In genomic region chr10:110184363-110184762, GRCh38 we compare ENCODE assay signal across 2 cellular contexts.
TF ChIP-seq lines count a peak whose summit lies in the region.

No MANE protein-coding gene starts in this region.

TF ChIP-seq in HepG2, 621 proteins besides CTCF, POLR2A, EP300 and RAD21:
- TF ChIP-seq SALL1 (CRISPR knock-in tag; IDR thresholded peaks at IDR 0.05) = no peak
- peak; percentile 97 for TF ChIP-seq MNT (IDR thresholded peaks at IDR 0.05)

TF ChIP-seq in K562, 482 proteins besides CTCF, POLR2A, EP300 and RAD21:
- TF ChIP-seq GTF3C2 (IDR thresholded peaks at IDR 0.05; ENCODE audit: borderline replicate concordance, extremely low read depth, insufficient read length) = no peak
- TF ChIP-seq TSC22D4 (tag; IDR thresholded peaks at IDR 0.05) = no peak
- TF ChIP-seq HINFP (tag; conservative IDR thresholded peaks at IDR 0.05; ENCODE audit: low read depth) = no peak
- no peak for TF ChIP-seq KLF6 (CRISPR knock-in tag; IDR thresholded peaks at IDR 0.05; ENCODE audit: borderline replicate concordance)
- TF ChIP-seq HMG20A (CRISPR knock-in tag; conservative IDR thresholded peaks at IDR 0.05) = no peak
- no peak for TF ChIP-seq SP1 (CRISPR knock-in tag; IDR thresholded peaks at IDR 0.05)
- no peak for TF ChIP-seq PML (IDR thresholded peaks at IDR 0.05; ENCODE audit: low read length)
- no peak for TF ChIP-seq USF2 (CRISPR knock-in tag; IDR thresholded peaks at IDR 0.05)
- TF ChIP-seq HMGXB4 (CRISPR knock-in tag; IDR thresholded peaks at IDR 0.05) = no peak
- TF ChIP-seq ZNF764 (CRISPR knock-in tag; IDR thresholded peaks at IDR 0.05; ENCODE audit: low read depth) = no peak
- TF ChIP-seq MED1 (CRISPR knock-in tag; IDR thresholded peaks at IDR 0.05; ENCODE audit: borderline replicate concordance) = no peak
- no peak for TF ChIP-seq RBM22 (IDR thresholded peaks at IDR 0.05; ENCODE audit: low read depth, low read length, poor library complexity, severe bottlenecking)
- no peak for TF ChIP-seq YY1 (IDR thresholded peaks at IDR 0.05; ENCODE audit: borderline replicate concordance in 1 of 3, control insufficient read depth in 1 of 3, extremely low read depth in 1 of 3, insufficient read depth in 3 of 3, insufficient read length in 1 of 3, insufficient replicate concordance in 2 of 3, low read depth in 1 of 3, low read length in 2 of 3)
- TF ChIP-seq HSF4 (CRISPR knock-in tag; IDR thresholded peaks at IDR 0.05; ENCODE audit: borderline replicate concordance) = no peak
- no peak for TF ChIP-seq HDAC8 (tag; IDR thresholded peaks at IDR 0.05)
